In genomic region chr9:88197781-88198345, GRCh38 we compare ENCODE assay signal across 9 cellular contexts. TPM values are rescaled to one million over a fixed set of nuclear protein-coding genes. Genes with fewer than 3 reads are reported as not detected.
A peak's percentile ranks its signal among the peaks of the same experiment; 100 is the strongest.
DNase-seq lines count a peak whose midpoint lies in the region; ATAC-seq, FAIRE-seq and TF ChIP-seq lines count a peak whose summit lies in the region.
"Had no signal": no experiment of that assay in that cellular context is flagged by ENCODE, and none has a peak within 500 bp of the region (broad histone marks: within the 10 kb centered on the region; RNA-seq: fewer than 3 reads in every experiment).

No MANE protein-coding gene starts in this region.

- no peak for TF ChIP-seq CTCF in AG09319 (IDR thresholded peaks at IDR 0.05; ENCODE audit: low read depth, low read length)
- no peak for TF ChIP-seq CTCF in H1 (IDR thresholded peaks at IDR 0.05; ENCODE audit: control extremely low read depth in 1 of 3, insufficient read depth in 1 of 3, low read depth in 1 of 3, low read length in 3 of 3)
- TF ChIP-seq CTCF in neural progenitor cell (IDR thresholded peaks at IDR 0.05) = no peak

- CTCF ChIA-PET in H1 (lab: Charles Lee; ENCODE audit: partially characterized antibody) = interaction anchor here (0.9 to 1.6 kb wide), 2 partner anchors 11 to 25 kb away, joined by 3 read pairs; no protein-coding TSS in a partner anchor
- CTCF ChIA-PET in CD4-positive, alpha-beta memory T cell (lab: Charles Lee; ENCODE audit: partially characterized antibody) = no interaction called here

- no peaks in the 10 kb centered on the region for H3F3A ChIP-seq in neural progenitor cell (ENCODE audit: low read depth)

- H4K91ac ChIP-seq in H1 (replicated peaks; ENCODE audit: insufficient read length, low read length) = no peak overlapping the region

- peaks cover 7% of the 10 kb centered on the region for H3K4me1 Mint-ChIP-seq in neural progenitor cell
- H3K4me1 Mint-ChIP-seq in naive thymus-derived CD8-positive, alpha-beta T cell = peaks cover 0 to 5% (median 1%) of the 10 kb centered on the region in 4 donors
- H3K4me1 Mint-ChIP-seq in CD4-positive, alpha-beta memory T cell = peaks cover 0 to 1% (median 0%) of the 10 kb centered on the region in 4 donors

- H3K36me3 ChIP-seq in H1 (ENCODE audit: control insufficient read depth in 2 of 4, insufficient read depth in 4 of 4, low read length in 3 of 4) (no peaks in the 10 kb centered on the region), neural progenitor cell (no peaks in the 10 kb centered on the region)
- no peaks in the 10 kb centered on the region for H3K36me3 ChIP-seq in CD4-positive, alpha-beta memory T cell (ENCODE audit: insufficient read depth, low read length)

- no peaks in the 10 kb centered on the region for H3K79me1 ChIP-seq in H1 (ENCODE audit: low read depth, low read length)

- intact Hi-C loops in CD4-positive, alpha-beta memory T cell (cut with micrococcal nuclease) = no loop called here

- H3K27me3 ChIP-seq in H1 (replicated peaks in 1 of 4; ENCODE audit: control insufficient read depth in 3 of 4, extremely low read depth in 1 of 4, insufficient read depth in 3 of 4, low read length in 3 of 4) (no peaks in the 10 kb centered on the region), neural progenitor cell (no peaks in the 10 kb centered on the region)
- H3K27me3 ChIP-seq in CD4-positive, alpha-beta memory T cell (ENCODE audit: insufficient read depth, low read length) = no peaks in the 10 kb centered on the region

- FAIRE-seq in H1 (lab: Jason Lieb, UNC) = no peak

- H2BK20ac ChIP-seq in H1 (ENCODE audit: low read length) = no peak overlapping the region

- no peak overlapping the region for H3K23ac ChIP-seq in H1 (ENCODE audit: insufficient read length)

- no peak overlapping the region; the same call in 1 of the 2 replicates for H3K18ac ChIP-seq in H1 (ENCODE audit: extremely low read depth, low read length)

- no peak for TF ChIP-seq POLR2A in H1 (IDR thresholded peaks at IDR 0.05; ENCODE audit: control extremely low read depth in 1 of 2, low read depth in 2 of 2, low read length in 2 of 2)

- H3K27ac ChIP-seq in H1 (ENCODE audit: low read depth, low read length) (no peak overlapping the region), neural progenitor cell (no peak overlapping the region)
- H3K27ac ChIP-seq in CD4-positive, alpha-beta memory T cell (ENCODE audit: low read depth, low read length) = no peak overlapping the region

- H4K8ac ChIP-seq in H1 (ENCODE audit: extremely low read depth, insufficient read depth, low read length) = no peak overlapping the region

- no peak for ATAC-seq in naive thymus-derived CD8-positive, alpha-beta T cell

- no peak overlapping the region for H3K4me2 ChIP-seq in H1 (ENCODE audit: insufficient read depth in 1 of 2, low read depth in 2 of 2, low read length in 2 of 2)
- H3K4me2 ChIP-seq in neural progenitor cell = no peak overlapping the region

- TF ChIP-seq EP300 in H1 (IDR thresholded peaks at IDR 0.05; ENCODE audit: borderline replicate concordance in 1 of 2, low read depth in 2 of 2, low read length in 2 of 2) = no peak

- H3K56ac ChIP-seq in H1 (replicated peaks; ENCODE audit: insufficient read length, low read depth, low read length) = no peak overlapping the region

- no peak overlapping the region for H2BK5ac ChIP-seq in H1 (ENCODE audit: low read depth, low read length)

- 0 out of 2 replicates have a peak overlapping the region, but pooled peaks have one; percentile 9 for H2BK12ac ChIP-seq in H1 (ENCODE audit: low read depth, low read length)

- H2AFZ ChIP-seq in H1 (ENCODE audit: low read length) (peak overlapping the region; percentile 77), neural progenitor cell (replicated peaks) (peak overlapping the region; percentile 11)

- peak overlapping the region; percentile 21 for H4K5ac ChIP-seq in H1 (ENCODE audit: insufficient read length, low read depth, low read length)

- no peak overlapping the region for H3K4ac ChIP-seq in H1 (replicated peaks; ENCODE audit: insufficient read length, low read depth, low read length)

- no peak overlapping the region for H3K14ac ChIP-seq in H1 (ENCODE audit: insufficient read length)

- 72% methylated on average over 4 of the region's 4 CpGs; no CpG with 5 or more reads in 1 of the 2 experiments for WGBS in H1 (ENCODE audit: extremely low coverage in 1 of 2, insufficient coverage in 1 of 2, insufficient read length in 1 of 2, insufficient replicate concordance in 2 of 2, low coverage in 1 of 2, low lambda C conversion rate in 2 of 2, missing lambda C conversion rate in 1 of 2), 2 experiments

- TF ChIP-seq RAD21 in H1 (IDR thresholded peaks at IDR 0.05 in 1 of 2, conservative IDR thresholded peaks at IDR 0.05 in 1 of 2; ENCODE audit: low read depth in 2 of 2, low read length in 2 of 2) = no peak

- no peaks in the 10 kb centered on the region for H3K23me2 ChIP-seq in H1 (ENCODE audit: low read depth, low read length)

- H3K9me3 ChIP-seq in H1 (ENCODE audit: insufficient read depth in 2 of 2, low read depth in 1 of 2, low read length in 1 of 2) (no peaks in the 10 kb centered on the region), neural progenitor cell (ENCODE audit: low read depth) (no peaks in the 10 kb centered on the region)
- no peaks in the 10 kb centered on the region for H3K9me3 ChIP-seq in CD4-positive, alpha-beta memory T cell (ENCODE audit: control insufficient read depth in 1 of 2, low read length in 2 of 2)

- H3K9ac ChIP-seq in H1 (replicated peaks in 1 of 4; ENCODE audit: extremely low read depth in 1 of 4, low read depth in 3 of 4, low read length in 3 of 4) (no peak overlapping the region), neural progenitor cell (no peak overlapping the region)

- no peak overlapping the region for H2BK120ac ChIP-seq in H1 (replicated peaks; ENCODE audit: low read depth, low read length)

- no peaks in the 10 kb centered on the region for H3K27me3 Mint-ChIP-seq in neural progenitor cell (ENCODE audit: insufficient read depth, low read depth)
- peaks cover 6 to 26% (median 10%) of the 10 kb centered on the region in 5 donors for H3K27me3 Mint-ChIP-seq in naive thymus-derived CD8-positive, alpha-beta T cell
- peaks cover 14 to 15% of the 10 kb centered on the region in 2 donors for H3K27me3 Mint-ChIP-seq in CD4-positive, alpha-beta memory T cell

- H4K20me1 ChIP-seq in H1 (replicated peaks in 1 of 2; ENCODE audit: control insufficient read depth in 1 of 2, insufficient read depth in 2 of 2, low read length in 2 of 2) (no peaks in the 10 kb centered on the region), neural progenitor cell (ENCODE audit: low read depth) (no peaks in the 10 kb centered on the region)

- H3K27ac Mint-ChIP-seq in neural progenitor cell = no peak overlapping the region
- no peak overlapping the region for H3K27ac Mint-ChIP-seq in naive thymus-derived CD8-positive, alpha-beta T cell
- H3K27ac Mint-ChIP-seq in CD4-positive, alpha-beta memory T cell = no peak overlapping the region

- H3K79me2 ChIP-seq in H1 (ENCODE audit: control insufficient read depth in 1 of 2, insufficient read depth in 2 of 2, low read length in 2 of 2) (no peaks in the 10 kb centered on the region), neural progenitor cell (ENCODE audit: low read depth) (no peaks in the 10 kb centered on the region)

- H3K4me3 Mint-ChIP-seq in neural progenitor cell = no peak overlapping the region
- no peak overlapping the region for H3K4me3 Mint-ChIP-seq in naive thymus-derived CD8-positive, alpha-beta T cell
- H3K4me3 Mint-ChIP-seq in CD4-positive, alpha-beta memory T cell = no peak overlapping the region

- DNase-seq in AG09319 (ENCODE audit: extremely low read depth, low read depth) (peak; percentile 51), NCI-H460 (ENCODE audit: extremely low read depth, low read depth) (peak; percentile 40), H1 (ENCODE audit: low read depth in 1 of 2, low spot score in 2 of 2) (no peak), neural progenitor cell (ENCODE audit: low spot score) (no peak), hypothalamus (lab: John Stamatoyannopoulos, UW) (no peak), DMS53 treated with DMSO at 0.1 percent for 48 hours (lab: John Stamatoyannopoulos, UW; ENCODE audit: unreplicated experiment) (no peak)
- no peak for DNase-seq in naive thymus-derived CD8-positive, alpha-beta T cell
- no peak for DNase-seq in CD4-positive, alpha-beta memory T cell
- DNase-seq: hippocampal formation had no signal

- POLR2A ChIA-PET in H1 (lab: Charles Lee; ENCODE audit: partially characterized antibody) = no interaction called here
- POLR2A ChIA-PET in naive thymus-derived CD8-positive, alpha-beta T cell (lab: Charles Lee) = no interaction called here
- POLR2A ChIA-PET in CD4-positive, alpha-beta memory T cell (lab: Charles Lee; ENCODE audit: partially characterized antibody) = no interaction called here

- H3K4me1 ChIP-seq in H1 (replicated peaks in 1 of 4; ENCODE audit: control insufficient read depth in 3 of 4, insufficient read depth in 4 of 4, low read length in 3 of 4) (peaks cover 0 to 6% (median 4%) of the 10 kb centered on the region in 4 experiments; a peak in 2 of 7 replicates), neural progenitor cell (no peaks in the 10 kb centered on the region)
- H3K4me1 ChIP-seq in CD4-positive, alpha-beta memory T cell (ENCODE audit: insufficient read depth, low read length) = no peaks in the 10 kb centered on the region

- H3K36me3 Mint-ChIP-seq in neural progenitor cell = no peaks in the 10 kb centered on the region
- H3K36me3 Mint-ChIP-seq in naive thymus-derived CD8-positive, alpha-beta T cell = no peaks in the 10 kb centered on the region
- H3K36me3 Mint-ChIP-seq in CD4-positive, alpha-beta memory T cell = no peaks in the 10 kb centered on the region

- H3K4me3 ChIP-seq in H1 (ENCODE audit: extremely low read depth in 1 of 4, insufficient read depth in 2 of 4, low read depth in 3 of 4, low read length in 4 of 4) (no peak overlapping the region), neural progenitor cell (no peak overlapping the region)
- no peak overlapping the region for H3K4me3 ChIP-seq in CD4-positive, alpha-beta memory T cell (ENCODE audit: low read length in 2 of 2)

- no peaks in the 10 kb centered on the region for H3K9me3 Mint-ChIP-seq in neural progenitor cell
- no peaks in the 10 kb centered on the region for H3K9me3 Mint-ChIP-seq in naive thymus-derived CD8-positive, alpha-beta T cell
- H3K9me3 Mint-ChIP-seq in CD4-positive, alpha-beta memory T cell = peaks cover 0 to 2% (median 0%) of the 10 kb centered on the region in 8 donors

- no peak overlapping the region for H2AK5ac ChIP-seq in H1 (ENCODE audit: low read depth, low read length)

- no peak overlapping the region for H2BK15ac ChIP-seq in H1 (ENCODE audit: low read length)

RNA-seq across cellular contexts. Expression of gene SPATA31C2, which starts 59.6 kb away (rescaled TPM):
- not detected in 2 replicates for total RNA-seq in NCI-H460 (2014; rRNA removed; shearing (Covaris generic))
- not detected in 2 replicates for polyA plus RNA-seq in NCI-H460 (2014; cell fraction: nucleus; rRNA removed)
- total RNA-seq in H1 (2021; fragmentation: NEBNext Ultra II Directional; extraction: Animal tissue kit (Norgen Biotek cat#: 25700)) = 0.15 and 0.20 TPM in 2 replicates
- polyA plus RNA-seq in H1 (2011; rRNA removed) = 0.17 and 0.35 TPM in 2 replicates
- polyA plus RNA-seq in H1 (2011; cell fraction: cytosol; rRNA removed) = 0.13 TPM
- polyA plus RNA-seq in H1 (2011; cell fraction: nucleus; rRNA removed) = 0.24 TPM
- polyA plus RNA-seq in H1 (2012, experiment 1 of 2) = 0.19 to 0.44 TPM (median 0.23 TPM) in 4 replicates
- 0.16 TPM for polyA plus RNA-seq in H1 (2012, experiment 2 of 2)
- 0.08 TPM for polyA plus RNA-seq in H1 (2013, experiment 1 of 2)
- polyA plus RNA-seq in H1 (2013, experiment 2 of 2) = 0.15 TPM
- 0.24 and 0.32 TPM in 2 replicates for polyA minus RNA-seq in H1 (2011; rRNA and poly(A)+ RNA removed)
- not detected for polyA minus RNA-seq in H1 (2011; cell fraction: cytosol; rRNA and poly(A)+ RNA removed)
- 0.30 TPM for polyA minus RNA-seq in H1 (2011; cell fraction: nucleus; rRNA and poly(A)+ RNA removed)
- total RNA-seq in neural progenitor cell (ENCODE audit: low replicate concordance) = 0.03 TPM in 1 of 2 replicates, not detected in the other
- not detected for total RNA-seq in naive thymus-derived CD8-positive, alpha-beta T cell
- polyA plus RNA-seq in naive thymus-derived CD8-positive, alpha-beta T cell = not detected
- not detected for total RNA-seq in CD4-positive, alpha-beta memory T cell
- polyA plus RNA-seq in CD4-positive, alpha-beta memory T cell = under 1 TPM in 1 of 2 donors, not detected in 1; 0.10 TPM

Comparison
In these comparisons a context has a peak if more than half of its experiments do, and no peak if none do; other contexts are left out.
1. DNase-seq: peak in AG09319 (single experiment) and NCI-H460 (single experiment); none in H1 (0 of 2), neural progenitor cell (single experiment), naive thymus-derived CD8-positive, alpha-beta T cell (0 of 10), CD4-positive, alpha-beta memory T cell (0 of 5), hypothalamus (0 of 51) and DMS53 treated with DMSO at 0.1 percent for 48 hours (single experiment).